Comparison of ENCODE assay signal across 1 cellular context in the genomic region with DNA sequence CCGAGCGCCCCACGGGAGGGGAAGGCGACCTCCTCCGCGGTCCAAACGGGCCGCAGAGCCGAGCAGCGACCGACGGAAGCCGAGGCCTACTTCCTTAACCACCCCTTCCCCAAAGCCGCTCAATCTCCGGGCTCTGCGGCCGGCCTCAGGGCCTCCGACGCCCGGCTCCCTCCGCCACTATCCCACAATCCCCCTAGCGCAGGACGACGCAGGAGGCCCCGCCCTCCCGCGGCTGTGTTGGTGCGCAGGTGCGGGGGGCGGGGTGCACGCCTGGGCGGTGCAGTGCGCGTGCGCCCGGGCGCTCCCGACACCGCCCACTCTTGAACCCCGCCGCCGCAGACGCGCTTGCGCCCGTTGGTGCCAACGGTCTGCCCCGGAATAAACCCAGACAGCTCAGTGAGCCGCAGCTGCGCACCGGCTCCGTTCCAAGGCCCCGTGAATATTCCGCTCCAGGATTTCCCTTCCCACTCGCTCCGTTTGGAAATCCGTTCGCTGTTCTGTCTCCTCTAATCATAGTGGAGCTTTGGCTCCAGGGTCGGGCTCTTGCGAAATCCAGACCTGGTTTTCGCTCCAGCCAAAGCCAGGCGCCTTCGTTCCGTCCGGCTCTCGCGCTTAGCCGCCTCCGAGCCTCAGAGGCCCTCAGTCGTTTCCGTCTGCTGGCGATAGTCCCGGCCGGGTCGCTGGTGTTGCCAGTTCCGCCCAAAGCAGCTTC.
TF ChIP-seq lines count a peak whose summit lies in the region.

A gene with protein sequence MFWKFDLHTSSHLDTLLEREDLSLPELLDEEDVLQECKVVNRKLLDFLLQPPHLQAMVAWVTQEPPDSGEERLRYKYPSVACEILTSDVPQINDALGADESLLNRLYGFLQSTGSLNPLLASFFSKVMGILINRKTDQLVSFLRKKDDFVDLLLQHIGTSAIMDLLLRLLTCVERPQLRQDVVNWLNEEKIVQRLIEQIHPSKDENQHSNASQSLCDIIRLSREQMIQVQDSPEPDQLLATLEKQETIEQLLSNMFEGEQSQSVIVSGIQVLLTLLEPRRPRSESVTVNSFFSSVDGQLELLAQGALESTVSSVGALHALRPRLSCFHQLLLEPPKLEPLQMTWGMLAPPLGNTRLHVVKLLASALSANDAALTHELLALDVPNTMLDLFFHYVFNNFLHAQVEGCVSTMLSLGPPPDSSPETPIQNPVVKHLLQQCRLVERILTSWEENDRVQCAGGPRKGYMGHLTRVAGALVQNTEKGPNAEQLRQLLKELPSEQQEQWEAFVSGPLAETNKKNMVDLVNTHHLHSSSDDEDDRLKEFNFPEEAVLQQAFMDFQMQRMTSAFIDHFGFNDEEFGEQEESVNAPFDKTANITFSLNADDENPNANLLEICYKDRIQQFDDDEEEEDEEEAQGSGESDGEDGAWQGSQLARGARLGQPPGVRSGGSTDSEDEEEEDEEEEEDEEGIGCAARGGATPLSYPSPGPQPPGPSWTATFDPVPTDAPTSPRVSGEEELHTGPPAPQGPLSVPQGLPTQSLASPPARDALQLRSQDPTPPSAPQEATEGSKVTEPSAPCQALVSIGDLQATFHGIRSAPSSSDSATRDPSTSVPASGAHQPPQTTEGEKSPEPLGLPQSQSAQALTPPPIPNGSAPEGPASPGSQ (minus strand): TSS at position 190 of the 712 bp plus-strand sequence. CDS start 11,914 bp downstream, outside the sequence.

TF ChIP-seq in K562, 482 proteins besides CTCF, POLR2A, EP300 and RAD21 (continued from another document and continues in another):
- TF ChIP-seq, protein P1, sequence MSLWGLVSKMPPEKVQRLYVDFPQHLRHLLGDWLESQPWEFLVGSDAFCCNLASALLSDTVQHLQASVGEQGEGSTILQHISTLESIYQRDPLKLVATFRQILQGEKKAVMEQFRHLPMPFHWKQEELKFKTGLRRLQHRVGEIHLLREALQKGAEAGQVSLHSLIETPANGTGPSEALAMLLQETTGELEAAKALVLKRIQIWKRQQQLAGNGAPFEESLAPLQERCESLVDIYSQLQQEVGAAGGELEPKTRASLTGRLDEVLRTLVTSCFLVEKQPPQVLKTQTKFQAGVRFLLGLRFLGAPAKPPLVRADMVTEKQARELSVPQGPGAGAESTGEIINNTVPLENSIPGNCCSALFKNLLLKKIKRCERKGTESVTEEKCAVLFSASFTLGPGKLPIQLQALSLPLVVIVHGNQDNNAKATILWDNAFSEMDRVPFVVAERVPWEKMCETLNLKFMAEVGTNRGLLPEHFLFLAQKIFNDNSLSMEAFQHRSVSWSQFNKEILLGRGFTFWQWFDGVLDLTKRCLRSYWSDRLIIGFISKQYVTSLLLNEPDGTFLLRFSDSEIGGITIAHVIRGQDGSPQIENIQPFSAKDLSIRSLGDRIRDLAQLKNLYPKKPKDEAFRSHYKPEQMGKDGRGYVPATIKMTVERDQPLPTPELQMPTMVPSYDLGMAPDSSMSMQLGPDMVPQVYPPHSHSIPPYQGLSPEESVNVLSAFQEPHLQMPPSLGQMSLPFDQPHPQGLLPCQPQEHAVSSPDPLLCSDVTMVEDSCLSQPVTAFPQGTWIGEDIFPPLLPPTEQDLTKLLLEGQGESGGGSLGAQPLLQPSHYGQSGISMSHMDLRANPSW (CRISPR knock-in tag; IDR thresholded peaks at IDR 0.05) = 0 out of 2 replicates have a peak, but pooled peaks have one; percentile 3
- TF ChIP-seq, protein P2, sequence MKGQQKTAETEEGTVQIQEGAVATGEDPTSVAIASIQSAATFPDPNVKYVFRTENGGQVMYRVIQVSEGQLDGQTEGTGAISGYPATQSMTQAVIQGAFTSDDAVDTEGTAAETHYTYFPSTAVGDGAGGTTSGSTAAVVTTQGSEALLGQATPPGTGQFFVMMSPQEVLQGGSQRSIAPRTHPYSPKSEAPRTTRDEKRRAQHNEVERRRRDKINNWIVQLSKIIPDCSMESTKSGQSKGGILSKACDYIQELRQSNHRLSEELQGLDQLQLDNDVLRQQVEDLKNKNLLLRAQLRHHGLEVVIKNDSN (CRISPR knock-in tag; IDR thresholded peaks at IDR 0.05) = no peak
- TF ChIP-seq RUNX1 (IDR thresholded peaks at IDR 0.05; ENCODE audit: low read depth) (no peak), ZNF217 (CRISPR knock-in tag; IDR thresholded peaks at IDR 0.05) (no peak), HDAC8 (tag; IDR thresholded peaks at IDR 0.05) (peak; percentile 65; the same call in 1 of the 2 replicates), PRMT5 (CRISPR knock-in tag; IDR thresholded peaks at IDR 0.05) (no peak), ZBTB8A (IDR thresholded peaks at IDR 0.05; ENCODE audit: partially characterized antibody) (no peak), ZNF586 (CRISPR knock-in tag; conservative IDR thresholded peaks at IDR 0.05) (no peak), SPI1 (IDR thresholded peaks at IDR 0.05; ENCODE audit: borderline replicate concordance, low read depth, low read length) (peak; percentile 35; the same call in 1 of the 2 replicates), PHB2 (IDR thresholded peaks at IDR 0.05; ENCODE audit: low read depth) (no peak), HCFC1 (IDR thresholded peaks at IDR 0.05; ENCODE audit: low read depth, low read length) (peak; percentile 71), ZNF354B (CRISPR knock-in tag; IDR thresholded peaks at IDR 0.05) (no peak), CBX8 (IDR thresholded peaks at IDR 0.05; ENCODE audit: borderline replicate concordance, extremely low read depth, low read depth, low read length, poor library complexity, severe bottlenecking) (no peak), HNRNPLL (IDR thresholded peaks at IDR 0.05; ENCODE audit: low read depth, low read length, poor library complexity, severe bottlenecking) (peak; percentile 85), HLTF (IDR thresholded peaks at IDR 0.05) (no peak), FOSL1 (tag; conservative IDR thresholded peaks at IDR 0.05) (peak; percentile 80), MCM7 (IDR thresholded peaks at IDR 0.05) (no peak), JUND (IDR thresholded peaks at IDR 0.05; ENCODE audit: borderline replicate concordance, low read depth, low read length) (peak; percentile 90), JUND (tag; IDR thresholded peaks at IDR 0.05; ENCODE audit: borderline replicate concordance, low read depth, low read length) (peak; percentile 85; the same call in 1 of the 3 replicates), TRIM24 (IDR thresholded peaks at IDR 0.05) (peak in 1 of 2 experiments; percentile 55; a peak in 2 of 4 replicates), STAG1 (CRISPR knock-in tag; IDR thresholded peaks at IDR 0.05; ENCODE audit: borderline replicate concordance) (no peak), DPF2 (IDR thresholded peaks at IDR 0.05) (peak; percentile 73), ASH1L (IDR thresholded peaks at IDR 0.05; ENCODE audit: borderline replicate concordance, low read depth, partially characterized antibody) (no peak), HDGF (IDR thresholded peaks at IDR 0.05) (no peak), SMARCA4 (IDR thresholded peaks at IDR 0.05) (peak; percentile 64), RCOR1 (IDR thresholded peaks at IDR 0.05; ENCODE audit: borderline replicate concordance in 1 of 2, low read depth in 2 of 2, low read length in 2 of 2) (peak; percentile 91 to 98), ETV5 (CRISPR knock-in tag; IDR thresholded peaks at IDR 0.05; ENCODE audit: low read depth) (peak; percentile 87), MEIS2 (IDR thresholded peaks at IDR 0.05; ENCODE audit: partially characterized antibody) (peak; percentile 99), HNRNPUL1 (IDR thresholded peaks at IDR 0.05; ENCODE audit: low read length) (no peak), ZNF766 (CRISPR knock-in tag; conservative IDR thresholded peaks at IDR 0.05) (peak; percentile 94), PHTF2 (CRISPR knock-in tag; IDR thresholded peaks at IDR 0.05) (no peak), POU5F1 (IDR thresholded peaks at IDR 0.05; ENCODE audit: borderline replicate concordance, low read depth, low read length, partially characterized antibody) (peak; percentile 57), ZNF436 (CRISPR knock-in tag; IDR thresholded peaks at IDR 0.05) (no peak)
- TF ChIP-seq, protein P3, sequence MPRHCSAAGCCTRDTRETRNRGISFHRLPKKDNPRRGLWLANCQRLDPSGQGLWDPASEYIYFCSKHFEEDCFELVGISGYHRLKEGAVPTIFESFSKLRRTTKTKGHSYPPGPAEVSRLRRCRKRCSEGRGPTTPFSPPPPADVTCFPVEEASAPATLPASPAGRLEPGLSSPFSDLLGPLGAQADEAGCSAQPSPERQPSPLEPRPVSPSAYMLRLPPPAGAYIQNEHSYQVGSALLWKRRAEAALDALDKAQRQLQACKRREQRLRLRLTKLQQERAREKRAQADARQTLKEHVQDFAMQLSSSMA (CRISPR knock-in tag; IDR thresholded peaks at IDR 0.05) = no peak
- TF ChIP-seq, protein P4, sequence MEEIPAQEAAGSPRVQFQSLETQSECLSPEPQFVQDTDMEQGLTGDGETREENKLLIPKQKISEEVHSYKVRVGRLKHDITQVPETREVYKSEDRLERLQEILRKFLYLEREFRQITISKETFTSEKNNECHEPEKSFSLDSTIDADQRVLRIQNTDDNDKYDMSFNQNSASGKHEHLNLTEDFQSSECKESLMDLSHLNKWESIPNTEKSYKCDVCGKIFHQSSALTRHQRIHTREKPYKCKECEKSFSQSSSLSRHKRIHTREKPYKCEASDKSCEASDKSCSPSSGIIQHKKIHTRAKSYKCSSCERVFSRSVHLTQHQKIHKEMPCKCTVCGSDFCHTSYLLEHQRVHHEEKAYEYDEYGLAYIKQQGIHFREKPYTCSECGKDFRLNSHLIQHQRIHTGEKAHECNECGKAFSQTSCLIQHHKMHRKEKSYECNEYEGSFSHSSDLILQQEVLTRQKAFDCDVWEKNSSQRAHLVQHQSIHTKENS (CRISPR knock-in tag; IDR thresholded peaks at IDR 0.05) = no peak
- TF ChIP-seq, protein P5, sequence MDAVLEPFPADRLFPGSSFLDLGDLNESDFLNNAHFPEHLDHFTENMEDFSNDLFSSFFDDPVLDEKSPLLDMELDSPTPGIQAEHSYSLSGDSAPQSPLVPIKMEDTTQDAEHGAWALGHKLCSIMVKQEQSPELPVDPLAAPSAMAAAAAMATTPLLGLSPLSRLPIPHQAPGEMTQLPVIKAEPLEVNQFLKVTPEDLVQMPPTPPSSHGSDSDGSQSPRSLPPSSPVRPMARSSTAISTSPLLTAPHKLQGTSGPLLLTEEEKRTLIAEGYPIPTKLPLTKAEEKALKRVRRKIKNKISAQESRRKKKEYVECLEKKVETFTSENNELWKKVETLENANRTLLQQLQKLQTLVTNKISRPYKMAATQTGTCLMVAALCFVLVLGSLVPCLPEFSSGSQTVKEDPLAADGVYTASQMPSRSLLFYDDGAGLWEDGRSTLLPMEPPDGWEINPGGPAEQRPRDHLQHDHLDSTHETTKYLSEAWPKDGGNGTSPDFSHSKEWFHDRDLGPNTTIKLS (IDR thresholded peaks at IDR 0.05; ENCODE audit: borderline replicate concordance, low read depth) = peak; percentile 86
- TF ChIP-seq, protein P6, sequence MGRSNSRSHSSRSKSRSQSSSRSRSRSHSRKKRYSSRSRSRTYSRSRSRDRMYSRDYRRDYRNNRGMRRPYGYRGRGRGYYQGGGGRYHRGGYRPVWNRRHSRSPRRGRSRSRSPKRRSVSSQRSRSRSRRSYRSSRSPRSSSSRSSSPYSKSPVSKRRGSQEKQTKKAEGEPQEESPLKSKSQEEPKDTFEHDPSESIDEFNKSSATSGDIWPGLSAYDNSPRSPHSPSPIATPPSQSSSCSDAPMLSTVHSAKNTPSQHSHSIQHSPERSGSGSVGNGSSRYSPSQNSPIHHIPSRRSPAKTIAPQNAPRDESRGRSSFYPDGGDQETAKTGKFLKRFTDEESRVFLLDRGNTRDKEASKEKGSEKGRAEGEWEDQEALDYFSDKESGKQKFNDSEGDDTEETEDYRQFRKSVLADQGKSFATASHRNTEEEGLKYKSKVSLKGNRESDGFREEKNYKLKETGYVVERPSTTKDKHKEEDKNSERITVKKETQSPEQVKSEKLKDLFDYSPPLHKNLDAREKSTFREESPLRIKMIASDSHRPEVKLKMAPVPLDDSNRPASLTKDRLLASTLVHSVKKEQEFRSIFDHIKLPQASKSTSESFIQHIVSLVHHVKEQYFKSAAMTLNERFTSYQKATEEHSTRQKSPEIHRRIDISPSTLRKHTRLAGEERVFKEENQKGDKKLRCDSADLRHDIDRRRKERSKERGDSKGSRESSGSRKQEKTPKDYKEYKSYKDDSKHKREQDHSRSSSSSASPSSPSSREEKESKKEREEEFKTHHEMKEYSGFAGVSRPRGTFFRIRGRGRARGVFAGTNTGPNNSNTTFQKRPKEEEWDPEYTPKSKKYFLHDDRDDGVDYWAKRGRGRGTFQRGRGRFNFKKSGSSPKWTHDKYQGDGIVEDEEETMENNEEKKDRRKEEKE (IDR thresholded peaks at IDR 0.05; ENCODE audit: borderline replicate concordance in 1 of 2, control insufficient read depth in 1 of 2, low read depth in 2 of 2, low read length in 1 of 2) = peak in 1 of 2 experiments; percentile 95; a peak in 2 of 4 replicates
- TF ChIP-seq, protein P7, sequence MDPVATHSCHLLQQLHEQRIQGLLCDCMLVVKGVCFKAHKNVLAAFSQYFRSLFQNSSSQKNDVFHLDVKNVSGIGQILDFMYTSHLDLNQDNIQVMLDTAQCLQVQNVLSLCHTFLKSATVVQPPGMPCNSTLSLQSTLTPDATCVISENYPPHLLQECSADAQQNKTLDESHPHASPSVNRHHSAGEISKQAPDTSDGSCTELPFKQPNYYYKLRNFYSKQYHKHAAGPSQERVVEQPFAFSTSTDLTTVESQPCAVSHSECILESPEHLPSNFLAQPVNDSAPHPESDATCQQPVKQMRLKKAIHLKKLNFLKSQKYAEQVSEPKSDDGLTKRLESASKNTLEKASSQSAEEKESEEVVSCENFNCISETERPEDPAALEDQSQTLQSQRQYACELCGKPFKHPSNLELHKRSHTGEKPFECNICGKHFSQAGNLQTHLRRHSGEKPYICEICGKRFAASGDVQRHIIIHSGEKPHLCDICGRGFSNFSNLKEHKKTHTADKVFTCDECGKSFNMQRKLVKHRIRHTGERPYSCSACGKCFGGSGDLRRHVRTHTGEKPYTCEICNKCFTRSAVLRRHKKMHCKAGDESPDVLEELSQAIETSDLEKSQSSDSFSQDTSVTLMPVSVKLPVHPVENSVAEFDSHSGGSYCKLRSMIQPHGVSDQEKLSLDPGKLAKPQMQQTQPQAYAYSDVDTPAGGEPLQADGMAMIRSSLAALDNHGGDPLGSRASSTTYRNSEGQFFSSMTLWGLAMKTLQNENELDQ (CRISPR knock-in tag; IDR thresholded peaks at IDR 0.05; ENCODE audit: borderline replicate concordance) = no peak
- TF ChIP-seq, protein P8, sequence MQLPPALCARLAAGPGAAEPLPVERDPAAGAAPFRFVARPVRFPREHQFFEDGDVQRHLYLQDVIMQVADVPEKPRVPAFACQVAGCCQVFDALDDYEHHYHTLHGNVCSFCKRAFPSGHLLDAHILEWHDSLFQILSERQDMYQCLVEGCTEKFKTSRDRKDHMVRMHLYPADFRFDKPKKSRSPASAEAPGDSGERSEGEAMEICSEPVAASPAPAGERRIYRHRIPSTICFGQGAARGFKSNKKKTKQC (CRISPR knock-in tag; IDR thresholded peaks at IDR 0.05) = peak; percentile 76
- TF ChIP-seq, protein P9, sequence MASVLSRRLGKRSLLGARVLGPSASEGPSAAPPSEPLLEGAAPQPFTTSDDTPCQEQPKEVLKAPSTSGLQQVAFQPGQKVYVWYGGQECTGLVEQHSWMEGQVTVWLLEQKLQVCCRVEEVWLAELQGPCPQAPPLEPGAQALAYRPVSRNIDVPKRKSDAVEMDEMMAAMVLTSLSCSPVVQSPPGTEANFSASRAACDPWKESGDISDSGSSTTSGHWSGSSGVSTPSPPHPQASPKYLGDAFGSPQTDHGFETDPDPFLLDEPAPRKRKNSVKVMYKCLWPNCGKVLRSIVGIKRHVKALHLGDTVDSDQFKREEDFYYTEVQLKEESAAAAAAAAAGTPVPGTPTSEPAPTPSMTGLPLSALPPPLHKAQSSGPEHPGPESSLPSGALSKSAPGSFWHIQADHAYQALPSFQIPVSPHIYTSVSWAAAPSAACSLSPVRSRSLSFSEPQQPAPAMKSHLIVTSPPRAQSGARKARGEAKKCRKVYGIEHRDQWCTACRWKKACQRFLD (CRISPR knock-in tag; IDR thresholded peaks at IDR 0.05) = 0 out of 2 replicates have a peak, but pooled peaks have one; percentile 77
